In the genomic region with DNA sequence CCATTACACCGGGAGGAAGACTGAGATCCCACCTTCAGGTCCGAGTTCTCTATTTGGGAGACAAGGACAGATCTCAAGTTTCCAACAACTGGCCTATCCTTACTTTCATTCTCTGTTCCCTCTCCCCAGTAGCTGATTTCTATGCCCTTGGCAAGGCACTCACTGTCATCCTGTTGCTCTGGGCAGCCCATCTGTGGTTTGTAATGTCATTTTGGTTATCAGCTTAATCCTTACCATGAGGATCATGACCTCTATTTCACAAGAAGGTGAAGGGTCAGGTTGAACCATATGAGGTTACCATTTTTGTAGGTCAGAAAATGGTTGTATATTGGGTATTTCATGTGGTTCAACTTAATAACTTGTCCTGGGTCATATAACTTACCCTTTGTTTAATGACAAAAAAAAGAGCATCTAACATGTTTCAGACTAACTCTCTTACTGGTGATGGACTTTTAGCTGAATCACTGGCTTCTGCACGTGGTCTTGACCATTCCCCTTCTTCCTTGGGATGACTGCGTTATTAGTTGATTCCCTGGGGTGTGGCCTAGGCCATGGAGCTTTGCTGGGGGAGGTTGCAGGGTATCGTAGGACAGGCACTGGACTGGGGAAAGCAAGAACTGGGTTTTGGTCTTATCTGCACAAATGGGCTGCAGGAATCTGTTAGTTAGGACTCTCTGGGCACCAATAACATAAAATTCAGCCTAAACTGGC, we compare ENCODE assay signal across 15 cellular contexts.
DNase-seq lines count a peak whose midpoint lies in the region; ATAC-seq and TF ChIP-seq lines count a peak whose summit lies in the region.
"Had no signal": no experiment of that assay in that cellular context is flagged by ENCODE, and none has a peak within 500 bp of the region (broad histone marks: within the 10 kb centered on the region; RNA-seq: fewer than 3 reads in every experiment).

No MANE protein-coding gene starts in this region.

- no peaks in the 10 kb centered on the region for H3K36me3 ChIP-seq in parathyroid adenoma (ENCODE audit: control insufficient read depth, insufficient read depth, low read length)
- H3K36me3 ChIP-seq: esophagus muscularis mucosa, prostate gland had no signal

- ATAC-seq in GM18867 (IDR thresholded peaks at IDR 0.05; ENCODE audit: unreplicated experiment) (no peak), HG03097 (IDR thresholded peaks at IDR 0.05; ENCODE audit: low FRiP score, unreplicated experiment) (no peak)

- H3K9me3 ChIP-seq in parathyroid adenoma (ENCODE audit: control insufficient read depth, low read length) = no peaks in the 10 kb centered on the region
- H3K9me3 ChIP-seq: prostate gland had no signal

- H3K4me3 ChIP-seq in parathyroid adenoma (ENCODE audit: low read depth, low read length) = no peak overlapping the region
- H3K4me3 ChIP-seq: esophagus muscularis mucosa, prostate gland had no signal

- no peaks in the 10 kb centered on the region for H3K4me1 ChIP-seq in parathyroid adenoma
- H3K4me1 ChIP-seq: prostate gland had no signal

- no peak overlapping the region for H3K9ac ChIP-seq in parathyroid adenoma

- H3K27ac ChIP-seq in parathyroid adenoma = no peak overlapping the region
- H3K27ac ChIP-seq: esophagus muscularis mucosa, prostate gland had no signal

- H3K79me2 ChIP-seq in parathyroid adenoma = no peaks in the 10 kb centered on the region

- no peaks in the 10 kb centered on the region for H3K27me3 ChIP-seq in parathyroid adenoma (ENCODE audit: control insufficient read depth, insufficient read depth, low read length)

- DNase-seq in GM03348 (ENCODE audit: low spot score) (peak; percentile 72), RKO (ENCODE audit: low spot score) (peak; percentile 38), fibroblast of gingiva (ENCODE audit: low read depth) (peak; percentile 62), NCI-H1436 treated with DMSO at 0.1 percent for 48 hours (lab: John Stamatoyannopoulos, UW) (no peak), erythroblast (lab: John Stamatoyannopoulos, UW) (no peak)
- DNase-seq: CD4-positive, alpha-beta T cell; GF-D8; NCI-H1417; NCI-H69; stimulated activated naive CD4-positive, alpha-beta T cell had no signal

- no peak for TF ChIP-seq CTCF in parathyroid adenoma (IDR thresholded peaks at IDR 0.05)

- TF ChIP-seq POLR2A in erythroblast (IDR thresholded peaks at IDR 0.05; ENCODE audit: low read length) = no peak

- H3K4me2 ChIP-seq in parathyroid adenoma (ENCODE audit: low read length) = no peak overlapping the region

- peak overlapping the region; percentile 33 for H2AFZ ChIP-seq in parathyroid adenoma

Comparison
In these comparisons a context has a peak if more than half of its experiments do, and no peak if none do; other contexts are left out.
1. DNase-seq: peak in GM03348 (single experiment), RKO (single experiment) and fibroblast of gingiva (single experiment); none in NCI-H1436 treated with DMSO at 0.1 percent for 48 hours (single experiment) and erythroblast (0 of 2).